In the genomic region with DNA sequence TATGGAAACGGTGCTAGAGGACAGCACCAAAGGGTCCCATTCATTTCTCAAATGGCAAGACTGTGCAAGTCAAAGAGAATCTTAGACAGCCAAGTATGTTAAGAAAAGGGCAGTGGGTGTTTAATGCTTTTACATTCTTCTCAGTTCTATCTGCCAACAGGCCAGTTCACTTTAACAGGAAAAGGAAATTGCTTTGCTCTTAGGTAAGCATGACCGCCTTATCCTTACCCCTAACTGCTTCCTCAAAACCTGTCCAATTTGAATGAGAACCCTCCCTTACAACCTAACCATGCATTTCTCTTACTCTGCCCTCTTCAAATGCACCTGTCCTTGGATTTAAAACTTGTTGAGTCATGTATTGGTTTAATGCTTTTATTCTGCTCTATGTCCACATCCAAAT, we compare ENCODE assay signal across 18 cellular contexts.
"Had no signal": no experiment of that assay in that cellular context is flagged by ENCODE, and none has a peak within 500 bp of the region (broad histone marks: within the 10 kb centered on the region; RNA-seq: fewer than 3 reads in every experiment).

No MANE protein-coding gene starts in this region.

- ATAC-seq: esophagus mucosa; heart left ventricle; naive thymus-derived CD4-positive, alpha-beta T cell; sciatic nerve had no signal

- H3K4me1 ChIP-seq: heart left ventricle, stomach had no signal

- H3K27me3 ChIP-seq: heart left ventricle, stomach had no signal

- H3K36me3 Mint-ChIP-seq: naive thymus-derived CD4-positive, alpha-beta T cell had no signal

- H3K4me3 ChIP-seq: dorsolateral prefrontal cortex, heart left ventricle, skin epidermis, stomach, thoracic aorta had no signal

- H3K4me3 Mint-ChIP-seq: naive thymus-derived CD4-positive, alpha-beta T cell had no signal

- H3K9me3 ChIP-seq: heart left ventricle, stomach, thoracic aorta had no signal

- H3K27ac ChIP-seq: dorsolateral prefrontal cortex, heart left ventricle, skin epidermis, stomach, thoracic aorta had no signal

- H3K36me3 ChIP-seq: heart left ventricle, stomach, thoracic aorta had no signal

- DNase-seq: cortex of kidney; dorsolateral prefrontal cortex; effector CD8-positive, alpha-beta T cell; hippocampal formation; kidney glomerular epithelial cell; mammary epithelial cell; naive thymus-derived CD4-positive, alpha-beta T cell; posterior cingulate gyrus; stimulated activated CD4-positive, alpha-beta T cell treated with anti-CD3 and anti-CD28 coated beads, Interleukin-12 subunit alpha, Interleukin-12 subunit beta, amount 100 ng/mL, for 4 hours; stimulated activated naive CD4-positive, alpha-beta T cell; stomach; substantia nigra; trophoblast cell had no signal
